1 cellular context compared by ENCODE assay signal in the genomic region with DNA sequence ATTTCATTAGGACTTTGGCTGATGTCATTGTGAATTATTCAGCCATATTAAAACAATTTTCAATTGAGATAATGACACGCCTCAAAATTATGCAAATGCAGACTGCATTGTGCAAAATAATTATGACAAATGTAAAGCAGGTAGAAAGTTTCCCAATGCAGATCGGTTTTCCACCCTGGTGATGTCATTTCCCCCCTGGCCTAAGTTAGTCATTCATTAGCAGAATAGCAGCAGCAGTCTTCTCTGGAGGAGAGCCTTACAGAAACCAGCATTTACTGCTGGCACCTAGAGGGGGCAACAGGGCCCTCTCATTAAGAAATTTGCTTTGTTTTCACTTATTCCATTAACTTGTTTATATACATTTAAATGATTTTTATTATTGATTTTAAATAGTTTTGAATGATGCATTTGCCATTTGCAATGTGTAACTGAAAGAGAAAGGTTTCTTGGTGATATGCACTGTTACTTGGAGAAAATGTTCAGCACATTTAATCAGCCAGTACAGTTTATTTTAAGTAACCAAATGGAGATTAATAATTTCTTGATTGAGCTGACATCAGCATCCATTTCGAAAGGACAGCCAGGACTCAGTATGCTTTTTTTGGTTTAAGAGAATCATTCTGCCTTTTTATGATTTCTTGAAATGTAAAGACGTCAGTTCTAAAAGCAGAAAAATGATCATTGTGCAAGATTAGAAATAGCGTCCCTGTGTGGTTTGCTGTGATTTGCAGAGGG.
TF ChIP-seq lines count a peak whose summit lies in the region.

No MANE protein-coding gene starts in this region.

TF ChIP-seq in IMR-90, 13 proteins besides CTCF, POLR2A, EP300 and RAD21 (continued from another document):
- no peak for TF ChIP-seq NFE2L2 (IDR thresholded peaks at IDR 0.05; ENCODE audit: low read depth, low read length)
- no peak for TF ChIP-seq RFX5 (IDR thresholded peaks at IDR 0.05; ENCODE audit: low read depth, low read length)
- no peak for TF ChIP-seq MXI1 (IDR thresholded peaks at IDR 0.05; ENCODE audit: borderline replicate concordance, low read depth, low read length)
- TF ChIP-seq CEBPB (IDR thresholded peaks at IDR 0.05; ENCODE audit: low read depth, low read length): peak; percentile 86
- TF ChIP-seq RCOR1 (IDR thresholded peaks at IDR 0.05; ENCODE audit: insufficient replicate concordance, low read length): no peak
- TF ChIP-seq FOS (IDR thresholded peaks at IDR 0.05; ENCODE audit: low read depth, low read length): 0 out of 2 replicates have a peak, but pooled peaks have one; percentile 18
- peak; percentile 25; the same call in 1 of the 2 replicates for TF ChIP-seq SMC3 (IDR thresholded peaks at IDR 0.05; ENCODE audit: low read depth, low read length)
